Comparison of ENCODE assay signal across 18 cellular contexts in genomic region chr2:69935011-69935410, GRCh38.
"Had no signal": no experiment of that assay in that cellular context is flagged by ENCODE, and none has a peak within 500 bp of the region (broad histone marks: within the 10 kb centered on the region; RNA-seq: fewer than 3 reads in every experiment).

No MANE protein-coding gene starts in this region.

- ATAC-seq: activated CD8-positive, alpha-beta T cell treated with anti-CD3 and anti-CD28 coated beads for 36 hours; psoas muscle had no signal

- H3K4me1 ChIP-seq: breast epithelium had no signal

- H3K9me3 Mint-ChIP-seq: activated CD8-positive, alpha-beta T cell treated with anti-CD3 and anti-CD28 coated beads for 36 hours; endodermal cell; memory B cell; natural killer cell treated with Interleukin-12 subunit alpha and Interleukin-12 subunit beta and Interleukin-15 and Interleukin-18, amount 100 ng/mL, for 72 hours had no signal

- H3K27ac ChIP-seq: breast epithelium, left ventricle myocardium inferior, psoas muscle, VCaP had no signal

- FAIRE-seq: kidney had no signal

- H3K27ac Mint-ChIP-seq: endodermal cell, memory B cell had no signal

- DNase-seq: activated CD8-positive, alpha-beta T cell treated with anti-CD3 and anti-CD28 coated beads for 36 hours; activated gamma-delta T cell treated with Interleukin-2 at 50 U/mL for 16 hours; activated T-cell treated with anti-CD3 and anti-CD28 coated beads, Interleukin-2, amount 50 U/mL, for 48 hours; cerebellar nuclear complex; endodermal cell; hippocampal formation; kidney; left ventricle myocardium inferior; occipital lobe; psoas muscle; spleen had no signal

- H3K27me3 Mint-ChIP-seq: activated CD4-positive, alpha-beta T cell treated with anti-CD3 and anti-CD28 coated beads for 36 hours; activated CD8-positive, alpha-beta T cell treated with anti-CD3 and anti-CD28 coated beads for 36 hours; activated naive CD8-positive, alpha-beta T cell; memory B cell; natural killer cell treated with Interleukin-12 subunit alpha and Interleukin-12 subunit beta and Interleukin-15 and Interleukin-18, amount 100 ng/mL, for 72 hours had no signal

- H3K9me3 ChIP-seq: breast epithelium, left ventricle myocardium inferior, psoas muscle, spleen, thoracic aorta had no signal

- H3K4me3 ChIP-seq: breast epithelium, left ventricle myocardium inferior, psoas muscle, spleen, thoracic aorta had no signal

- H3K4me3 Mint-ChIP-seq: activated CD4-positive, alpha-beta T cell treated with anti-CD3 and anti-CD28 coated beads for 36 hours; activated CD8-positive, alpha-beta T cell treated with anti-CD3 and anti-CD28 coated beads for 36 hours; activated naive CD8-positive, alpha-beta T cell; endodermal cell; memory B cell had no signal

- H3K27me3 ChIP-seq: breast epithelium, spleen had no signal
